In genomic region chr9:111282940-111283339, GRCh38 we compare ENCODE assay signal across 21 cellular contexts. TPM values are rescaled to one million over a fixed set of nuclear protein-coding genes. Genes with fewer than 3 reads are reported as not detected.
"Had no signal": no experiment of that assay in that cellular context is flagged by ENCODE, and none has a peak within 500 bp of the region (broad histone marks: within the 10 kb centered on the region; RNA-seq: fewer than 3 reads in every experiment).

No MANE protein-coding gene starts in this region.

- H3K27ac ChIP-seq: ascending aorta, foreskin keratinocyte, tibial artery, uterus had no signal

- H3K27me3 ChIP-seq: ascending aorta, tibial artery, uterus had no signal

- H3K4me1 ChIP-seq: ascending aorta, tibial artery, uterus had no signal

- H3K9me3 ChIP-seq: ascending aorta, tibial artery, uterus had no signal

- H3K4me3 ChIP-seq: ascending aorta, tibial artery, uterus had no signal

- ATAC-seq: activated CD4-positive, CD25-positive, alpha-beta regulatory T cell treated with anti-CD3 and anti-CD28 coated beads, Interleukin-2, amount 50 U/mL, for 24 hours; foreskin keratinocyte; natural killer cell treated with Interleukin-12 subunit alpha and Interleukin-12 subunit beta and Interleukin-15 and Interleukin-18, amount 100 ng/mL, for 72 hours had no signal

- H3K36me3 ChIP-seq: ascending aorta, tibial artery, uterus had no signal

- DNase-seq: activated CD4-positive, alpha-beta T cell treated with anti-CD3 and anti-CD28 coated beads, Interleukin-2, amount 50 U/mL, for 4 hours; activated naive CD4-positive, alpha-beta T cell; activated T-cell treated with anti-CD3 and anti-CD28 coated beads for 4 hours; foreskin keratinocyte; kidney glomerular epithelial cell; mesenchymal stem cell; nucleus accumbens; posterior cingulate gyrus; retina; small intestine; stimulated activated CD4-positive, alpha-beta T cell treated with anti-CD3 and anti-CD28 coated beads, Interleukin-4, amount 100 ng/mL, for 24 hours; stimulated activated naive CD4-positive, alpha-beta T cell; T-helper 9 cell; tibial artery; uterus had no signal

RNA-seq across cellular contexts. Expression of gene OR2K2, which starts 47.1 kb away (rescaled TPM):
- total RNA-seq: ascending aorta; bronchial epithelial cell; foreskin keratinocyte; liver; natural killer cell treated with Interleukin-12 subunit alpha and Interleukin-12 subunit beta and Interleukin-15 and Interleukin-18, amount 100 ng/mL, for 72 hours; subcutaneous adipose tissue; uterus had no signal
